Comparison of ENCODE assay signal across 22 cellular contexts in the genomic region with DNA sequence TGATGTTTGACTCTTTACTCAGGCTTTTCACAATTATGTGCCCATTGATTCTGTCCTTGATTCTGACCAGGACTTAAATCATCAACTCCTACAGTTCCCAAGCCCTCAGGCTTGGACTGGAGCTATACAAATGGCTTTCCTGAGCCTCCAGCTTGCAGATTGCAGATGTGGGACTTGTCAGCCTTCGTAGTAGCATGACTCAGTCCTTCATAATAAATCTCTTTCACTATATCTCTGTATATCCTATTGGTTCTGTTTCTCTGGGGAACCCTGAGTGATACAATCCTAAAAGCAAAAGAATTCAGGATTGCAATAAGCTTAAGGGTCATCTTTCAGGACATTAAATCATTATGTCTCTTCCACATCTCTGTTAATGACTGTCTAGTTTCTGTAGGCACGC.
"Had no signal": no experiment of that assay in that cellular context is flagged by ENCODE, and none has a peak within 500 bp of the region (broad histone marks: within the 10 kb centered on the region; RNA-seq: fewer than 3 reads in every experiment).

No MANE protein-coding gene starts in this region.

- DNase-seq: activated CD4-positive, alpha-beta memory T cell treated with anti-CD3 and anti-CD28 coated beads for 36 hours; activated CD4-positive, alpha-beta T cell treated with anti-CD3 and anti-CD28 coated beads, Interleukin-2, amount 10 ng/mL, durations not matched to agents 7 days and 5 days; activated CD4-positive, CD25-positive, alpha-beta regulatory T cell; activated CD8-positive, alpha-beta memory T cell treated with anti-CD3 and anti-CD28 coated beads for 24 hours; activated effector memory CD4-positive, alpha-beta T cell treated with anti-CD3 and anti-CD28 coated beads, Interleukin-2, amount 50 U/mL, for 16 hours; activated naive CD4-positive, alpha-beta T cell treated with anti-CD3 and anti-CD28 coated beads for 36 hours; activated T-cell treated with anti-CD3 and anti-CD28 coated beads, Interleukin-2, amount 50 U/mL, for 4 hours; MG63; MV-4-11; NCI-H1105; NCI-H1436; NCI-H1694 treated with DMSO at 0.1 percent for 48 hours; NCI-H2081; NCI-H510A treated with DMSO at 0.1 percent for 48 hours; NCI-H69; NK-92 treated with Interleukin-12 subunit alpha and Interleukin-12 subunit beta, amount 100 ng/mL, for 24 hours; Peyer's patch; SHP77; SW 1271 had no signal

- H3K9ac ChIP-seq: KMS-11 had no signal

- H3K4me3 ChIP-seq: MG63, Peyer's patch, SJSA1 had no signal

- H3K27ac ChIP-seq: KMS-11, Peyer's patch, SJSA1 had no signal

- H3K9me3 ChIP-seq: MG63, Peyer's patch, SJSA1 had no signal

- H3K4me1 ChIP-seq: Peyer's patch, SJSA1 had no signal

- H3K27me3 ChIP-seq: MG63, Peyer's patch, SJSA1 had no signal

- ATAC-seq: activated T-cell treated with anti-CD3 and anti-CD28 coated beads, Interleukin-2, amount 50 U/mL, for 4 hours; SK-N-SH treated with all-trans-retinoic acid at 6 μM for 48 hours had no signal

- H3K36me3 ChIP-seq: MG63, Peyer's patch, SJSA1 had no signal

- H3K4me2 ChIP-seq: KMS-11 had no signal
